ENCODE assay signal across 1 cellular context in the genomic region with DNA sequence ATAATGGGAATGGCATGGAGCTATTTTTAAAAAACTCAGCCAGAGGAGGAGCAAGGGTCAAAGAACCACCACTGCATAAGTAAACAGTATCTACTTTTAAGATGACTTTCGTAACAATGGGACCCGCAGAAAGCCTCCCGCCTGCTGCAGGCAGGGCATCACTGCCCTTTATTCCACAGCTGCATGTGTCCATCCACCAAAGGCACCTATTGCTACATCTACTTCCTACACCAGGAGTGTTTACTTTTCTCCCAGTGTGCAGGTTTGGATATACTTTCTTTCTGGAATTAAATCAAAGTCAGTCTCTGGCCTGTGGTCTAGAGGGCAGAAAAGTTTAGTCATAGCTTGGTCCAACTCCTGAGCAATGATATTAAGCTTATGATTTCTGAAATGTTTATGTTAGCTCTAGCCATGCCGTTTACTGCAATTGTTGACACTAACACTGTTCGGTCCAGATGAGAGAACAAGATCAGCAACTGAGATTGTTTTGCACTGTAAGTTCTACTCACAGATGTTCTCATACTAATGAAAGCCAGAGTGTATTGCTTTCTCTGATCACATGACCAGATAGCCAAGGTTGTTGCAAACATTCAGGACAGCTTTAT.
TF ChIP-seq lines count a peak whose summit lies in the region.

No MANE protein-coding gene starts in this region.

TF ChIP-seq in H1, 55 proteins besides CTCF, POLR2A, EP300 and RAD21:
- TF ChIP-seq SRF (IDR thresholded peaks at IDR 0.05; ENCODE audit: low read depth, low read length), result no peak
- TF ChIP-seq BRCA1 (IDR thresholded peaks at IDR 0.05; ENCODE audit: low read depth, low read length), result no peak
